In the genomic region with DNA sequence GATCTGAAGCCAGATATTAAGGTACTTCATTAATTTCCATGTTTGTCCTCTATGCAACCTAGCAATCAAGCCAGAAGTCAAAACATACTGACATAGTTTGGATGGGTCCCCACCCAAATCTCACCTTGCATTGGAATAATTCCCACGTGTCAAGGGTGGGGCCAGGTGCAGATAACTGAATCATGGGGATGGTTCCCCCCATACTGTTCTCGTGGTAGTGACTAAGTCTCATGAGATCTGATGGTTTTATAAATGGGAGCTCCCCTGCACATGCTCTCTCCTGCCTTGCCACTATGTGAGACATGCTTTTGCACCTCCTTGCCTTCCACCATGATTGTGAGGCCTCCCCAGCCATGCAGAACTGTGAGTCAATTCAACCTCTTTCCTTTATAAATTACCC, we compare ENCODE assay signal across 8 cellular contexts.
DNase-seq lines count a peak whose midpoint lies in the region; ATAC-seq and TF ChIP-seq lines count a peak whose summit lies in the region.
"Not testable (repeated sequence)": the region's sequence is repeated elsewhere in the genome, so short reads cannot be mapped to it uniquely, and the experiment has no call there.

No MANE protein-coding gene starts in this region.

- not testable (repeated sequence) for H3K9ac ChIP-seq in endodermal cell (ENCODE audit: extremely low read depth, low read length, poor library complexity, severe bottlenecking)

- H3K4me3 ChIP-seq in Caco-2 (ENCODE audit: low read depth, low read length); endodermal cell (ENCODE audit: low read length): not testable (repeated sequence)

- H3K4me3 Mint-ChIP-seq in Caco-2 (ENCODE audit: unreplicated experiment); activated CD4-positive, alpha-beta T cell treated with anti-CD3 and anti-CD28 coated beads, Interleukin-2, amount 10 ng/mL, durations not matched to agents 24 days and 14 days; endodermal cell; immature natural killer cell; natural killer cell treated with Interleukin-12 subunit alpha and Interleukin-12 subunit beta and Interleukin-15 and Interleukin-18, amount 100 ng/mL, for 72 hours; stimulated activated effector memory CD8-positive, alpha-beta T cell treated with anti-CD3 and anti-CD28 coated beads, Interleukin-12 subunit alpha, Interleukin-12 subunit beta, amount 100 ng/mL, for 72 hours: not testable (repeated sequence)

- POLR2A ChIA-PET in Caco-2 (lab: Charles Lee), result not testable (repeated sequence)

- H3K36me3 Mint-ChIP-seq in Caco-2 (ENCODE audit: insufficient read depth, unreplicated experiment), result peaks cover 28% of the 10 kb centered on the region
- not testable (repeated sequence) for H3K36me3 Mint-ChIP-seq in activated CD4-positive, alpha-beta T cell treated with anti-CD3 and anti-CD28 coated beads, Interleukin-2, amount 10 ng/mL, durations not matched to agents 24 days and 14 days (ENCODE audit: low read depth); immature natural killer cell; natural killer cell treated with Interleukin-12 subunit alpha and Interleukin-12 subunit beta and Interleukin-15 and Interleukin-18, amount 100 ng/mL, for 72 hours
- H3K36me3 Mint-ChIP-seq in endodermal cell (ENCODE audit: low read depth), result peaks cover 57% of the 10 kb centered on the region
- H3K36me3 Mint-ChIP-seq in stimulated activated effector memory CD8-positive, alpha-beta T cell treated with anti-CD3 and anti-CD28 coated beads, Interleukin-12 subunit alpha, Interleukin-12 subunit beta, amount 100 ng/mL, for 72 hours, result peaks cover 34% of the 10 kb centered on the region

- WGBS in endodermal cell (ENCODE audit: insufficient coverage in 1 of 2, insufficient read length in 1 of 2), 2 experiments, result 90 to 95% methylated on average over 2 of the region's 2 CpGs

- H3K4me1 Mint-ChIP-seq in Caco-2 (ENCODE audit: low read depth, unreplicated experiment); activated CD4-positive, alpha-beta T cell treated with anti-CD3 and anti-CD28 coated beads, Interleukin-2, amount 10 ng/mL, durations not matched to agents 24 days and 14 days; endodermal cell: not testable (repeated sequence)
- peaks cover 13 to 17% of the 10 kb centered on the region in 2 donors for H3K4me1 Mint-ChIP-seq in immature natural killer cell
- H3K4me1 Mint-ChIP-seq in natural killer cell treated with Interleukin-12 subunit alpha and Interleukin-12 subunit beta and Interleukin-15 and Interleukin-18, amount 100 ng/mL, for 72 hours (ENCODE audit: low read depth in 2 of 2), result peaks cover 20 to 25% of the 10 kb centered on the region in 2 donors
- peaks cover 25% of the 10 kb centered on the region for H3K4me1 Mint-ChIP-seq in stimulated activated effector memory CD8-positive, alpha-beta T cell treated with anti-CD3 and anti-CD28 coated beads, Interleukin-12 subunit alpha, Interleukin-12 subunit beta, amount 100 ng/mL, for 72 hours

- not testable (repeated sequence) for H3K36me3 ChIP-seq in Caco-2 (ENCODE audit: control insufficient read depth, insufficient read depth, low read length)
- peaks cover 11% of the 10 kb centered on the region for H3K36me3 ChIP-seq in endodermal cell (ENCODE audit: control insufficient read depth, insufficient read depth, low read length)

- TF ChIP-seq CTCF in Caco-2 (IDR thresholded peaks at IDR 0.05; ENCODE audit: insufficient read depth in 1 of 2, low read depth in 1 of 2, low read length in 1 of 2, severe bottlenecking in 1 of 2, unreplicated experiment in 1 of 2); endodermal cell (conservative IDR thresholded peaks at IDR 0.05): not testable (repeated sequence)

- not testable (repeated sequence) for H3K9me3 Mint-ChIP-seq in Caco-2 (ENCODE audit: unreplicated experiment); activated CD4-positive, alpha-beta T cell treated with anti-CD3 and anti-CD28 coated beads, Interleukin-2, amount 10 ng/mL, durations not matched to agents 24 days and 14 days; immature natural killer cell; natural killer cell treated with Interleukin-12 subunit alpha and Interleukin-12 subunit beta and Interleukin-15 and Interleukin-18, amount 100 ng/mL, for 72 hours; stimulated activated effector memory CD8-positive, alpha-beta T cell treated with anti-CD3 and anti-CD28 coated beads, Interleukin-12 subunit alpha, Interleukin-12 subunit beta, amount 100 ng/mL, for 72 hours
- H3K9me3 Mint-ChIP-seq in endodermal cell, result peaks cover 20% of the 10 kb centered on the region

- not testable (repeated sequence) for H3K9me3 ChIP-seq in Caco-2; endodermal cell (ENCODE audit: control insufficient read depth, low read length)

- H3K27me3 Mint-ChIP-seq in Caco-2 (ENCODE audit: insufficient read depth, unreplicated experiment); activated CD4-positive, alpha-beta T cell treated with anti-CD3 and anti-CD28 coated beads, Interleukin-2, amount 10 ng/mL, durations not matched to agents 24 days and 14 days; endodermal cell (ENCODE audit: insufficient read depth); immature natural killer cell (ENCODE audit: low read depth in 3 of 3); natural killer cell treated with Interleukin-12 subunit alpha and Interleukin-12 subunit beta and Interleukin-15 and Interleukin-18, amount 100 ng/mL, for 72 hours: not testable (repeated sequence)

- DNase-seq in Caco-2 (peak; percentile 20 to 34), M059J (ENCODE audit: low read depth) (peak; percentile 3), endodermal cell (peak; percentile 29), immature natural killer cell (peak in 1 of 3 donors; percentile 1)
- DNase-seq in activated CD4-positive, alpha-beta T cell treated with anti-CD3 and anti-CD28 coated beads, Interleukin-2, amount 10 ng/mL, durations not matched to agents 24 days and 14 days, result peak; percentile 70
- DNase-seq in activated naive CD4-positive, alpha-beta T cell treated with Interleukin-2 at 50 U/mL for 16 hours, result peak; percentile 7
- peak; percentile 65 for DNase-seq in natural killer cell treated with Interleukin-12 subunit alpha and Interleukin-12 subunit beta and Interleukin-15 and Interleukin-18, amount 100 ng/mL, for 72 hours (ENCODE audit: low spot score)
- DNase-seq in stimulated activated effector memory CD8-positive, alpha-beta T cell treated with anti-CD3 and anti-CD28 coated beads, Interleukin-12 subunit alpha, Interleukin-12 subunit beta, amount 100 ng/mL, for 72 hours (ENCODE audit: low spot score in 2 of 2), result peak; percentile 20 to 62

- not testable (repeated sequence) for H3K27me3 ChIP-seq in Caco-2 (replicated peaks; ENCODE audit: control insufficient read depth, insufficient read depth, low read length); endodermal cell (ENCODE audit: control insufficient read depth, insufficient read depth, low read length, poor library complexity, severe bottlenecking)

- intact Hi-C loops in Caco-2 (cut with micrococcal nuclease; ENCODE audit: unreplicated experiment), result loop anchor here (10.0 kb wide), 1 partner anchor 278 kb away; no protein-coding TSS in a partner anchor
- intact Hi-C loops in activated CD4-positive, alpha-beta T cell treated with anti-CD3 and anti-CD28 coated beads, Interleukin-2, amount 10 ng/mL, durations not matched to agents 24 days and 14 days (cut with micrococcal nuclease), result not testable (repeated sequence)

- CTCF ChIA-PET in Caco-2 (lab: Charles Lee), result not testable (repeated sequence)

- BruUV-seq in Caco-2 (replicated peaks; lab: Mats Ljungman, UMichigan), result not testable (repeated sequence)

- H3K4me1 ChIP-seq in Caco-2; endodermal cell (ENCODE audit: control insufficient read depth, insufficient read depth, low read length): not testable (repeated sequence)

- ATAC-seq in natural killer cell treated with Interleukin-12 subunit alpha and Interleukin-12 subunit beta and Interleukin-15 and Interleukin-18, amount 100 ng/mL, for 72 hours; stimulated activated effector memory CD8-positive, alpha-beta T cell treated with anti-CD3 and anti-CD28 coated beads, Interleukin-12 subunit alpha, Interleukin-12 subunit beta, amount 100 ng/mL, for 72 hours: not testable (repeated sequence)

- not testable (repeated sequence) for H3K27ac ChIP-seq in endodermal cell (ENCODE audit: low read depth, low read length)

- not testable (repeated sequence) for H3K27ac Mint-ChIP-seq in Caco-2 (ENCODE audit: unreplicated experiment); activated CD4-positive, alpha-beta T cell treated with anti-CD3 and anti-CD28 coated beads, Interleukin-2, amount 10 ng/mL, durations not matched to agents 24 days and 14 days; endodermal cell; natural killer cell treated with Interleukin-12 subunit alpha and Interleukin-12 subunit beta and Interleukin-15 and Interleukin-18, amount 100 ng/mL, for 72 hours; stimulated activated effector memory CD8-positive, alpha-beta T cell treated with anti-CD3 and anti-CD28 coated beads, Interleukin-12 subunit alpha, Interleukin-12 subunit beta, amount 100 ng/mL, for 72 hours
- peak overlapping the region in 5 of 6 donors; percentile 13 to 63 (median 53) for H3K27ac Mint-ChIP-seq in immature natural killer cell
